1 cellular context compared by ENCODE assay signal in genomic region chr9:132354645-132355355, GRCh38.
TF ChIP-seq lines count a peak whose summit lies in the region.

SETX (minus strand) TSS chr9:132354986; CDS start chr9:132349428, 5,558 bp downstream.

TF ChIP-seq in HCT116, 20 proteins besides CTCF, POLR2A, EP300 and RAD21 (continued from another document):
- TF ChIP-seq ZBTB33 (IDR thresholded peaks at IDR 0.05; ENCODE audit: extremely low read depth, insufficient replicate concordance, low read length): no peak
